Comparison of ENCODE assay signal across 35 cellular contexts in the genomic region with DNA sequence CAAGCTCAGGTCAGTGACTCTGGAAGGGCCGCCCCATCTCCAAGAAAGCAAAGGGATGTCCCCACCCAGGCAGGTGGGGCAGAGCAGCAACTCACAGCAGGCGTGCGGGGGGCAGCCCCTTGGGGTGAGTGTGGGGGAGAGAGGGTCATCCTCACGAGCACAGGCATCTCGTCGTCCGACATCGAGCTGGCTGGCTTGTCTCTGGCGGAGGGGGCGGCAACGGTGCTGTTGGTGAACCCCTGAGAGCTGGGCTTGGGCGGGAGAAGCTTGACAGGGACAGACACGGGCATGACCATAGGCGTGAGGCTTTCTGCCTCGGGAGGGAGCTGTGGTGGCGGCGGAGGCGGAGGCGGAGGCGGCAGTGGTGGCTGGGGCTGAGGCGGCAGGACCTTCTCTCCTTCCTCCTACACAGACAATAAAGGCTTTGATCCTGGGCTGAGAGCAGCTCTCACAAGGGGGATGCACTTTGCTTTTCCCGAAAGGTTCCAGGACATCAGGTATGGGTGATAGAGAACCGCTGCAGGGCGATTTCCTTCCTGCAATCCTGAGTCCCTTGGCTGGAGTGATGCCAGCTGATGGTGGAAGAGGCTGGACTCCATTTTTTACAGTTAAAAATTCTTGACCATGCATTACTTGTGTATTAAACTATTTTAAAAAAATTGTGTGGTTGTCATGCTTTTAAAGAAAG. TPM values are rescaled to one million over a fixed set of nuclear protein-coding genes. Genes with fewer than 3 reads are reported as not detected.
DNase-seq lines count a peak whose midpoint lies in the region; ATAC-seq, FAIRE-seq and TF ChIP-seq lines count a peak whose summit lies in the region.
"Had no signal": no experiment of that assay in that cellular context is flagged by ENCODE, and none has a peak within 500 bp of the region (broad histone marks: within the 10 kb centered on the region; RNA-seq: fewer than 3 reads in every experiment).

No MANE protein-coding gene starts in this region.

- H2AK5ac ChIP-seq in mesendoderm (ENCODE audit: low read length): no peak overlapping the region

- H2BK5ac ChIP-seq in mesendoderm (ENCODE audit: low read length): no peak overlapping the region

- no TSS peak for BruUV-seq in HepG2 (replicated peaks; lab: Mats Ljungman, UMichigan)

- no peak overlapping the region for H3K18ac ChIP-seq in mesendoderm (ENCODE audit: low read length)

- FAIRE-seq in HepG2 (lab: Jason Lieb, UNC): no peak
- FAIRE-seq in H54 (lab: Jason Lieb, UNC): no peak
- FAIRE-seq: bronchial epithelial cell, colon, GM19239, RCC 7860, TTC549, urothelium cell line had no signal

- H3K79me1 ChIP-seq in mesendoderm (ENCODE audit: low read length): no peaks in the 10 kb centered on the region

- in situ Hi-C loops in HepG2 (cut with HindIII; ENCODE audit: extremely low pct_ligation_motif_present, low pct_unique_long_range_greater_than_20kb) (loop anchor here (5.0 kb wide), 1 partner anchor 284 kb away; no protein-coding TSS in a partner anchor), brain microvascular endothelial cell (cut with HindIII; ENCODE audit: low pct_ligation_motif_present, low sequenced_read_pairs) (no loop called here)

- H3K27ac ChIP-seq in HepG2 (ENCODE audit: extremely low read length, insufficient read depth, low read length) (no peak overlapping the region), right lobe of liver (no peak overlapping the region), mesendoderm (ENCODE audit: low read depth, low read length) (no peak overlapping the region), testis (peak overlapping the region; percentile 25 to 87), brain microvascular endothelial cell (no peak overlapping the region)
- H3K27ac ChIP-seq: BLaER1, KMS-11, parathyroid adenoma had no signal

- TF ChIP-seq POLR2A in HepG2 (IDR thresholded peaks at IDR 0.05; ENCODE audit: insufficient read depth in 1 of 2, low read depth in 2 of 2, low read length in 2 of 2) (no peak), right lobe of liver (IDR thresholded peaks at IDR 0.05) (no peak), testis (IDR thresholded peaks at IDR 0.05) (no peak), H54 (IDR thresholded peaks at IDR 0.05; ENCODE audit: low read depth, low read length) (no peak)

- H3K4me1 ChIP-seq in HepG2 (ENCODE audit: insufficient read depth, low read length) (peaks cover 8% of the 10 kb centered on the region; the same call in 1 of the 2 replicates), right lobe of liver (no peaks in the 10 kb centered on the region), mesendoderm (ENCODE audit: control insufficient read depth, low read depth, low read length) (peaks cover 3% of the 10 kb centered on the region), testis (peaks cover 37% of the 10 kb centered on the region)
- H3K4me1 ChIP-seq: BLaER1, parathyroid adenoma had no signal

- H3K56ac ChIP-seq in mesendoderm (ENCODE audit: low read length): peak overlapping the region; percentile 2

- H3K9ac ChIP-seq in HepG2 (ENCODE audit: insufficient read depth, low read depth, low read length) (no peak overlapping the region), mesendoderm (ENCODE audit: low read length) (no peak overlapping the region)
- H3K9ac ChIP-seq: BLaER1, KMS-11, parathyroid adenoma had no signal

- H3K23ac ChIP-seq in mesendoderm (ENCODE audit: low read length): no peak overlapping the region

- DNase-seq in HepG2 (ENCODE audit: low spot score): no peak
- DNase-seq in right lobe of liver: no peak
- DNase-seq in ecto neural progenitor cell (ENCODE audit: low spot score): peak; percentile 73
- DNase-seq in mesendoderm: peak; percentile 26
- DNase-seq in testis: peak; percentile 82
- no peak for DNase-seq in foreskin fibroblast
- DNase-seq in brain microvascular endothelial cell: no peak
- no peak for DNase-seq in H54 (ENCODE audit: insufficient read length, low spot score)
- DNase-seq: activated CD8-positive, alpha-beta T cell treated with anti-CD3 and anti-CD28 coated beads, Interleukin-2, amount 10 ng/mL, durations not matched to agents 7 days and 5 days; activated naive CD4-positive, alpha-beta T cell treated with Interleukin-2 at 50 U/mL for 16 hours; Caco-2; DMS79; effector CD8-positive, alpha-beta T cell; GF-D8; heart right ventricle; left colon; midbrain; naive thymus-derived CD4-positive, alpha-beta T cell; NCI-H1417; NCI-H2081; NCI-H226; stimulated activated CD4-positive, alpha-beta T cell treated with anti-CD3 and anti-CD28 coated beads, Interleukin-12 subunit alpha, Interleukin-12 subunit beta, amount 100 ng/mL, for 4 hours; stimulated activated CD4-positive, alpha-beta T cell treated with anti-CD3 and anti-CD28 coated beads, Interleukin-4, amount 100 ng/mL, for 1 hour; stimulated activated naive B cell treated with anti-CD40 and anti-IgM and Interleukin-4, amounts not matched to agents 10 μg/mL and 1 μg/mL and 100 μg/mL, for 72 hours; T-cell had no signal

- H3K27me3 ChIP-seq in HepG2 (ENCODE audit: control insufficient read depth in 1 of 2, insufficient read depth in 2 of 2, low read length in 2 of 2) (peaks cover 4 to 14% of the 10 kb centered on the region in 2 experiments; a peak in 3 of 5 replicates), right lobe of liver (no peaks in the 10 kb centered on the region), mesendoderm (ENCODE audit: insufficient read depth, low read length, poor library complexity) (no peaks in the 10 kb centered on the region), testis (no peaks in the 10 kb centered on the region), brain microvascular endothelial cell (replicated peaks) (no peaks in the 10 kb centered on the region)
- H3K27me3 ChIP-seq: BLaER1, heart right ventricle had no signal

- no peak for TF ChIP-seq EP300 in HepG2 (IDR thresholded peaks at IDR 0.05; ENCODE audit: low read depth in 2 of 2, low read length in 2 of 2)
- no peak for TF ChIP-seq EP300 in HepG2 (CRISPR knock-in tag; IDR thresholded peaks at IDR 0.05; ENCODE audit: borderline replicate concordance)

- POLR2A ChIA-PET in HepG2 (lab: Yijun Ruan, JAX): no interaction called here

- no peak overlapping the region for H3K4ac ChIP-seq in mesendoderm (ENCODE audit: low read depth, low read length)

- H3K9me3 ChIP-seq in HepG2 (ENCODE audit: low read length) (no peaks in the 10 kb centered on the region), right lobe of liver (no peaks in the 10 kb centered on the region), testis (no peaks in the 10 kb centered on the region)
- H3K9me3 ChIP-seq: BLaER1, Caco-2, heart right ventricle had no signal

- no peaks in the 10 kb centered on the region for H3K36me3 ChIP-seq in HepG2 (replicated peaks in 1 of 2; ENCODE audit: control insufficient read depth in 1 of 2, insufficient read depth in 2 of 2, low read length in 2 of 2)
- no peaks in the 10 kb centered on the region for H3K36me3 ChIP-seq in right lobe of liver
- no peaks in the 10 kb centered on the region for H3K36me3 ChIP-seq in mesendoderm (ENCODE audit: control insufficient read depth, insufficient read depth, low read length)
- H3K36me3 ChIP-seq in testis (ENCODE audit: low read depth, missing control alignments): no peaks in the 10 kb centered on the region
- peaks cover under 1% of the 10 kb centered on the region for H3K36me3 ChIP-seq in brain microvascular endothelial cell (replicated peaks)

- intact Hi-C loops in HepG2 (cut with micrococcal nuclease; ENCODE audit: unreplicated experiment): no loop called here
- intact Hi-C loops in right lobe of liver (cut with DNase I): no loop called here
- intact Hi-C loops in testis (cut with DNase I; ENCODE audit: low total_unique reads): no loop called here

- no peak overlapping the region for H3K4me2 ChIP-seq in HepG2 (ENCODE audit: low read depth, low read length)
- no peak overlapping the region for H3K4me2 ChIP-seq in mesendoderm (ENCODE audit: low read length)
- H3K4me2 ChIP-seq: BLaER1, KMS-11 had no signal

- H2BK15ac ChIP-seq in mesendoderm (replicated peaks; ENCODE audit: low read depth): no peak overlapping the region

- no peaks in the 10 kb centered on the region for H3K79me2 ChIP-seq in HepG2 (ENCODE audit: insufficient read depth, low read length)
- H3K79me2 ChIP-seq in mesendoderm (ENCODE audit: control insufficient read depth, insufficient read depth, low read length): no peaks in the 10 kb centered on the region
- H3K79me2 ChIP-seq: parathyroid adenoma had no signal

- 55% methylated on average over 22 of the region's 24 CpGs for WGBS in HepG2 (ENCODE audit: low lambda C conversion rate)
- 78% methylated on average over 11 of the region's 24 CpGs for WGBS in right lobe of liver (ENCODE audit: insufficient coverage, low coverage, low lambda C conversion rate, missing lambda C conversion rate)
- no CpG with 5 or more reads among the region's 24 CpGs for WGBS in mesendoderm (ENCODE audit: extremely low coverage, insufficient coverage, low lambda C conversion rate)
- WGBS in testis, 2 donors: 76 to 81% methylated on average over 23 to 24 of the region's 24 CpGs

- H2AFZ ChIP-seq in HepG2 (ENCODE audit: low read length): no peak overlapping the region
- H2AFZ ChIP-seq: parathyroid adenoma had no signal

- CTCF ChIA-PET in HepG2 (lab: Yijun Ruan, JAX; ENCODE audit: low intra/inter-chr PET ratio, low total read pairs): no interaction called here

- TF ChIP-seq RAD21 in HepG2 (CRISPR knock-in tag; IDR thresholded peaks at IDR 0.05): no peak

- no peak overlapping the region for H4K8ac ChIP-seq in mesendoderm (ENCODE audit: low read depth, low read length)

- peak; percentile 40 for TF ChIP-seq CTCF in HepG2 (CRISPR knock-in tag; IDR thresholded peaks at IDR 0.05)
- no peak for TF ChIP-seq CTCF in right lobe of liver (IDR thresholded peaks at IDR 0.05)
- no peak for TF ChIP-seq CTCF in testis (IDR thresholded peaks at IDR 0.05)
- no peak for TF ChIP-seq CTCF in foreskin fibroblast (IDR thresholded peaks at IDR 0.05; ENCODE audit: low read depth, low read length)
- TF ChIP-seq CTCF in brain microvascular endothelial cell (IDR thresholded peaks at IDR 0.05; ENCODE audit: low read depth, low read length, missing control alignments): no peak

- ATAC-seq in HepG2 (peak; percentile 39), right lobe of liver (no peak)
- ATAC-seq: activated CD4-positive, CD25-positive, alpha-beta regulatory T cell treated with anti-CD3 and anti-CD28 coated beads, Interleukin-2, amount 50 U/mL, for 24 hours; activated CD8-positive, alpha-beta T cell treated with anti-CD3 and anti-CD28 coated beads, Interleukin-2, amount 10 ng/mL, durations not matched to agents 7 days and 5 days; left colon; naive thymus-derived CD4-positive, alpha-beta T cell; stimulated activated naive B cell treated with anti-CD40 and anti-IgM and Interleukin-4, amounts not matched to agents 10 μg/mL and 1 μg/mL and 100 μg/mL, for 72 hours; T-cell had no signal

- no peak overlapping the region for H4K5ac ChIP-seq in mesendoderm (ENCODE audit: low read length)

- no peaks in the 10 kb centered on the region for H4K20me1 ChIP-seq in HepG2 (ENCODE audit: insufficient read depth, low read length)
- H4K20me1 ChIP-seq: BLaER1 had no signal

- no peak overlapping the region for H2BK120ac ChIP-seq in mesendoderm (ENCODE audit: low read depth, low read length)

- H3K4me3 ChIP-seq in HepG2 (replicated peaks in 1 of 3; ENCODE audit: insufficient read depth in 1 of 3, low read depth in 2 of 3, low read length in 3 of 3): no peak overlapping the region
- no peak overlapping the region for H3K4me3 ChIP-seq in right lobe of liver
- H3K4me3 ChIP-seq in mesendoderm (ENCODE audit: low read length): no peak overlapping the region
- no peak overlapping the region for H3K4me3 ChIP-seq in testis
- H3K4me3 ChIP-seq in foreskin fibroblast (ENCODE audit: low read depth in 1 of 2, low read length in 2 of 2): no peak overlapping the region
- H3K4me3 ChIP-seq in brain microvascular endothelial cell (ENCODE audit: low read depth, low read length): no peak overlapping the region
- H3K4me3 ChIP-seq: BLaER1, heart right ventricle had no signal

RNA-seq across cellular contexts. Expression of a gene that starts 45.6 kb away (rescaled TPM):
- 54.6 and 79.2 TPM in 2 replicates for total RNA-seq in HepG2 (2016; rRNA removed; fragmentation: Illumina TruSeq; extraction: Trizol)
- 12.2 and 13.6 TPM in 2 replicates for total RNA-seq in HepG2 (2016; cell fraction: cytosol; rRNA removed; fragmentation: Illumina TruSeq; extraction: Trizol; ENCODE audit: low read depth)
- total RNA-seq in HepG2 (2016; cell fraction: insoluble cytoplasmic fraction; rRNA removed; fragmentation: Illumina TruSeq; extraction: Trizol): 55.4 and 85.0 TPM in 2 replicates
- 37.8 and 41.2 TPM in 2 replicates for total RNA-seq in HepG2 (2016; cell fraction: membrane; rRNA removed; fragmentation: Illumina TruSeq; extraction: Trizol)
- 20.0 and 20.7 TPM in 2 replicates for total RNA-seq in HepG2 (2016; cell fraction: nucleus; rRNA removed; fragmentation: Illumina TruSeq; extraction: Trizol)
- 22.8 and 31.7 TPM in 2 replicates for polyA plus RNA-seq in HepG2 (2011; rRNA removed)
- 16.1 and 23.7 TPM in 2 replicates for polyA plus RNA-seq in HepG2 (2011; cell fraction: cytosol; rRNA removed)
- polyA plus RNA-seq in HepG2 (2011; cell fraction: nucleus; rRNA removed): 4.2 and 5.9 TPM in 2 replicates
- 22.8 and 28.4 TPM in 2 replicates for polyA plus RNA-seq in HepG2 (2012)
- 14.5 and 15.5 TPM in 2 replicates for polyA plus RNA-seq in HepG2 (2016; cell fraction: cytosol; fragmentation: Illumina TruSeq; extraction: Trizol; ENCODE audit: low read depth)
- polyA plus RNA-seq in HepG2 (2016; cell fraction: insoluble cytoplasmic fraction; fragmentation: Illumina TruSeq; extraction: Trizol; ENCODE audit: low read depth): 81.8 and 85.5 TPM in 2 replicates
- polyA plus RNA-seq in HepG2 (2016; cell fraction: membrane; fragmentation: Illumina TruSeq; extraction: Trizol; ENCODE audit: low read depth): 32.1 and 36.3 TPM in 2 replicates
- polyA plus RNA-seq in HepG2 (2016; cell fraction: nucleus; fragmentation: Illumina TruSeq; extraction: Trizol; ENCODE audit: insufficient read depth, low read depth): 30.6 and 31.3 TPM in 2 replicates
- 5.2 and 11.4 TPM in 2 replicates for polyA minus RNA-seq in HepG2 (2011; rRNA and poly(A)+ RNA removed; ENCODE audit: low replicate concordance)
- 13.1 and 14.4 TPM in 2 replicates for polyA minus RNA-seq in HepG2 (2011; cell fraction: cytosol; rRNA and poly(A)+ RNA removed)
- 12.4 and 15.7 TPM in 2 replicates for polyA minus RNA-seq in HepG2 (2011; cell fraction: nucleus; rRNA and poly(A)+ RNA removed)
- 10 to 100 TPM; 17.7 to 35.3 (median 20.1) TPM for total RNA-seq in right lobe of liver
- 34.9 TPM for polyA plus RNA-seq in mesendoderm (2013, experiment 1 of 2)
- polyA plus RNA-seq in mesendoderm (2013, experiment 2 of 2): 36.3 TPM
- 10 to 100 TPM; 35.8 to 42.0 TPM for total RNA-seq in testis
- 33.9 TPM for polyA plus RNA-seq in testis (ENCODE audit: insufficient read depth, low read depth, low replicate concordance)

Comparison
In these comparisons a context has a peak if more than half of its experiments do, and no peak if none do; other contexts are left out.
1. DNase-seq: peak in ecto neural progenitor cell (single experiment), mesendoderm (single experiment) and testis (single experiment); none in HepG2 (single experiment), right lobe of liver (0 of 3), foreskin fibroblast (0 of 2), brain microvascular endothelial cell (single experiment) and H54 (single experiment).
2. H3K27ac ChIP-seq: peak in testis (2 of 2); none in HepG2 (single experiment), right lobe of liver (0 of 3), mesendoderm (single experiment) and brain microvascular endothelial cell (single experiment).